13 cellular contexts compared by ENCODE assay signal in the genomic region with DNA sequence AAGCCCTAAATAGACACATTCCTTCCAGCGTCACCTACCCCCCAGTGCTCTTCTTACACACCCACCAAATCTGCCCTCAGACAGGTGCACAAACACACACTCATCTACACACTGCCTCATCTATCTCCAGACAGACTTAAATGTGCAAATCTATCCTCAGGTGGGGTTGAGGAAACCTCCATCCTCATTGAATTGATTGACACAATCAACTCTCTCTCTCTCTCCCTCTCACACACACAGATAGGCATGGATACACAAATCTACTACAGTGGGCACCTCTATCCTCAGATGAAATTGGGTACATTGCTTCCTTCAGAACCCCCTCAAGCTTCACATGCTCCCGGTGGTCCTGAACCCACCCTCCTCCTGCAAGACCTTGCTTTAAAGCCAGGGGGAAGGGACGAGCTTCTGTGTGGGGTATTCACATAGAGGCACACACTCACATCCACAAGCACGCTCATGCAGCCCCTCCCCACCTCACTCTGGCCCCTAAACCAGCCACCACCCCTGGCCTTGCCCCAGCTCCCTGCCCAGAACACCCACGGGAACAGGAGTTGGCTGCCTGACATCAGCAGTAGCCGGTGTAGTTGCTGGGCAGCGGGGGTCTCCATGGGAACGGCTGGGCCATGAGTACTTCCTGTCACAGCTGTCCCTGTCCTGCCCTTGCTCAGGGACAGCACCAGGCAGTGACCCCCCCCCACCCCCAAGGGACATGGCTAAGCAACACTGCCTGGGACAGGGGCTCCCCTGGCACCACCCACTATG. TPM values are rescaled to one million over a fixed set of nuclear protein-coding genes. Genes with fewer than 3 reads are reported as not detected.
DNase-seq lines count a peak whose midpoint lies in the region; ATAC-seq, FAIRE-seq and TF ChIP-seq lines count a peak whose summit lies in the region.
"Had no signal": no experiment of that assay in that cellular context is flagged by ENCODE, and none has a peak within 500 bp of the region (broad histone marks: within the 10 kb centered on the region; RNA-seq: fewer than 3 reads in every experiment).

No MANE protein-coding gene starts in this region.

- H3K27me3 ChIP-seq in smooth muscle cell (ENCODE audit: low read depth), result no peaks in the 10 kb centered on the region

- no peak for FAIRE-seq in GM12892 (lab: Jason Lieb, UNC)

- H3K4me1 ChIP-seq in smooth muscle cell (ENCODE audit: low read depth), result peaks cover 9% of the 10 kb centered on the region

- no peaks in the 10 kb centered on the region for H3K36me3 ChIP-seq in smooth muscle cell (ENCODE audit: low read depth)

- H3K4me3 Mint-ChIP-seq in chondrocyte (ENCODE audit: unreplicated experiment), result no peak overlapping the region
- H3K4me3 Mint-ChIP-seq: activated CD4-positive, alpha-beta T cell treated with anti-CD3 and anti-CD28 coated beads, Interleukin-2, amount 10 ng/mL, durations not matched to agents 24 days and 14 days; stimulated activated memory B cell treated with anti-CD40 and anti-IgM and Interleukin-4, amounts not matched to agents 10 μg/mL and 1 μg/mL and 100 μg/mL, for 72 hours had no signal

- H3K9me3 ChIP-seq in smooth muscle cell (replicated peaks; ENCODE audit: low read depth), result no peaks in the 10 kb centered on the region

- TF ChIP-seq POLR2A in GM12892 (IDR thresholded peaks at IDR 0.05; ENCODE audit: low read depth, low read length), result no peak

- peaks cover 26% of the 10 kb centered on the region for H3K4me1 Mint-ChIP-seq in chondrocyte (ENCODE audit: low read depth)
- H3K4me1 Mint-ChIP-seq: activated CD4-positive, alpha-beta T cell treated with anti-CD3 and anti-CD28 coated beads, Interleukin-2, amount 10 ng/mL, durations not matched to agents 24 days and 14 days; CD4-positive, CD25-positive, alpha-beta regulatory T cell; stimulated activated memory B cell treated with anti-CD40 and anti-IgM and Interleukin-4, amounts not matched to agents 10 μg/mL and 1 μg/mL and 100 μg/mL, for 72 hours had no signal

- peaks cover 12% of the 10 kb centered on the region for H3K36me3 Mint-ChIP-seq in chondrocyte (ENCODE audit: low read depth)
- H3K36me3 Mint-ChIP-seq: CD4-positive, CD25-positive, alpha-beta regulatory T cell; naive B cell; stimulated activated memory B cell treated with anti-CD40 and anti-IgM and Interleukin-4, amounts not matched to agents 10 μg/mL and 1 μg/mL and 100 μg/mL, for 72 hours had no signal

- H3K79me2 ChIP-seq in smooth muscle cell (ENCODE audit: low read depth), result no peaks in the 10 kb centered on the region

- DNase-seq in COR-L47 (lab: John Stamatoyannopoulos, UW) (peak; percentile 75), NCI-H2029 (lab: John Stamatoyannopoulos, UW) (peak; percentile 69), chondrocyte (ENCODE audit: low spot score) (peak; percentile 51), myocyte (ENCODE audit: low read depth) (peak; percentile 22), smooth muscle cell (lab: John Stamatoyannopoulos, UW; ENCODE audit: unreplicated experiment) (no peak), GM12892 (ENCODE audit: insufficient read length) (no peak), NOMO-1 treated with DMSO at 0.1 percent for 48 hours (lab: John Stamatoyannopoulos, UW; ENCODE audit: unreplicated experiment) (no peak)
- DNase-seq: activated CD4-positive, alpha-beta T cell treated with anti-CD3 and anti-CD28 coated beads, Interleukin-2, amount 10 ng/mL, durations not matched to agents 24 days and 14 days; CD4-positive, CD25-positive, alpha-beta regulatory T cell; naive B cell; NCI-H2081 treated with DMSO at 0.1 percent for 48 hours had no signal

- no peak for TF ChIP-seq CTCF in chondrocyte (IDR thresholded peaks at IDR 0.05)
- no peak for TF ChIP-seq CTCF in smooth muscle cell (IDR thresholded peaks at IDR 0.05; ENCODE audit: borderline replicate concordance, insufficient read depth, poor library complexity, severe bottlenecking)

- H2AFZ ChIP-seq in smooth muscle cell (ENCODE audit: low read depth), result no peak overlapping the region

- no peak overlapping the region for H3K27ac ChIP-seq in smooth muscle cell (ENCODE audit: low read depth)

- no peak overlapping the region for H3K4me2 ChIP-seq in smooth muscle cell

- no peaks in the 10 kb centered on the region for H3K27me3 Mint-ChIP-seq in chondrocyte (ENCODE audit: low read depth)

- no peak for ATAC-seq in HG03280 (IDR thresholded peaks at IDR 0.05; ENCODE audit: unreplicated experiment)
- ATAC-seq: stimulated activated memory B cell treated with anti-CD40 and anti-IgM and Interleukin-4, amounts not matched to agents 10 μg/mL and 1 μg/mL and 100 μg/mL, for 72 hours had no signal

- WGBS in smooth muscle cell (ENCODE audit: low lambda C conversion rate), result 72% methylated on average over 8 of the region's 8 CpGs

- no peak overlapping the region for H3K9ac ChIP-seq in smooth muscle cell (ENCODE audit: low read depth)

- no peaks in the 10 kb centered on the region for H3K9me3 Mint-ChIP-seq in chondrocyte (ENCODE audit: low read depth)
- H3K9me3 Mint-ChIP-seq: activated CD4-positive, alpha-beta T cell treated with anti-CD3 and anti-CD28 coated beads, Interleukin-2, amount 10 ng/mL, durations not matched to agents 24 days and 14 days; stimulated activated memory B cell treated with anti-CD40 and anti-IgM and Interleukin-4, amounts not matched to agents 10 μg/mL and 1 μg/mL and 100 μg/mL, for 72 hours had no signal

- no peak overlapping the region for H3K4me3 ChIP-seq in smooth muscle cell

- peak overlapping the region; percentile 2 for H3K27ac Mint-ChIP-seq in chondrocyte (ENCODE audit: unreplicated experiment)
- H3K27ac Mint-ChIP-seq: activated CD4-positive, alpha-beta T cell treated with anti-CD3 and anti-CD28 coated beads, Interleukin-2, amount 10 ng/mL, durations not matched to agents 24 days and 14 days; stimulated activated memory B cell treated with anti-CD40 and anti-IgM and Interleukin-4, amounts not matched to agents 10 μg/mL and 1 μg/mL and 100 μg/mL, for 72 hours had no signal

- H3F3A ChIP-seq in smooth muscle cell (ENCODE audit: low read depth), result no peaks in the 10 kb centered on the region

- no peaks in the 10 kb centered on the region for H4K20me1 ChIP-seq in smooth muscle cell (ENCODE audit: low read depth)

RNA-seq across cellular contexts. Expression of gene PCDH1, which starts 22.8 kb away (rescaled TPM):
- 10.9 to 85.4 TPM (median 82.9 TPM) in 3 replicates for total RNA-seq in chondrocyte
- total RNA-seq in myocyte, result 0.11 and 0.42 TPM in 2 replicates
- 0.54 TPM for polyA plus RNA-seq in myocyte (2012)
- 4.5 and 14.7 TPM in 2 replicates for total RNA-seq in smooth muscle cell
- 2.5 and 3.1 TPM in 2 replicates for polyA plus RNA-seq in smooth muscle cell
- polyA plus RNA-seq in GM12892 (2012; ENCODE audit: missing spikeins), result not detected
- total RNA-seq: activated CD4-positive, alpha-beta T cell treated with anti-CD3 and anti-CD28 coated beads, Interleukin-2, amount 10 ng/mL, durations not matched to agents 24 days and 14 days had no signal

Comparison
In these comparisons a context has a peak if more than half of its experiments do, and no peak if none do; other contexts are left out.
1. DNase-seq: peak in COR-L47 (single experiment), NCI-H2029 (single experiment), chondrocyte (single experiment) and myocyte (single experiment); none in smooth muscle cell (single experiment), GM12892 (single experiment) and NOMO-1 treated with DMSO at 0.1 percent for 48 hours (single experiment).